In the genomic region with DNA sequence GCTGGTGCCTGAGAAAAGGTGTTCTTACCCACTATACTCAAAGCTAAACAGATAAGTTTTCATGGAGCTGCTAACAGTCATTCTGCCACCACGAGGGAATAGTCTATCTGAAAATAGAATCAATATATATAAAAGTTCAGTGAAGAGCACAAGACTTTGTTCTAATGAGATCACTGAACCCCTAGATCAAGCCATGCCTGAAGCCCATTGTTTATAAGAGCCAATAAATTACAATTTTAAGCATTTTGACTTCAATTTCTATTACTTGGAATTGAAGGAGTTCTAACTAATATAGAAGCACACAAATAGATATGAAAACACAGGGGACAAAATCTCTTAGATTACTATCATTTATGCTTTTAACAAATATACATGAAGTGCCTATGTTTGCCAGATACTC, we compare ENCODE assay signal across 27 cellular contexts.
"Had no signal": no experiment of that assay in that cellular context is flagged by ENCODE, and none has a peak within 500 bp of the region (broad histone marks: within the 10 kb centered on the region; RNA-seq: fewer than 3 reads in every experiment).

No MANE protein-coding gene starts in this region.

- H3K4me3 ChIP-seq: stomach, suprapubic skin, testis, thoracic aorta, thyroid gland, tibial artery, tibial nerve, transverse colon, upper lobe of left lung, upper lobe of right lung, uterus, vagina had no signal

- H3K9me3 ChIP-seq: suprapubic skin, testis, thyroid gland, tibial artery, transverse colon, upper lobe of right lung, uterus, vagina had no signal

- FAIRE-seq: urothelium cell line had no signal

- ATAC-seq: stimulated activated effector memory CD8-positive, alpha-beta T cell treated with anti-CD3 and anti-CD28 coated beads, Interleukin-12 subunit alpha, Interleukin-12 subunit beta, amount 100 ng/mL, for 72 hours; stimulated activated memory B cell treated with anti-CD40 and anti-IgM and Interleukin-4, amounts not matched to agents 10 μg/mL and 1 μg/mL and 100 μg/mL, for 72 hours; stimulated activated naive B cell treated with anti-CD40 and anti-IgM and Interleukin-4, amounts not matched to agents 10 μg/mL and 1 μg/mL and 100 μg/mL, for 72 hours; stimulated activated naive CD8-positive, alpha-beta T cell treated with anti-CD3 and anti-CD28 coated beads, Interleukin-15, amount 100 ng/mL, for 72 hours; stimulated activated naive CD8-positive, alpha-beta T cell treated with anti-CD3 and anti-CD28 coated beads, Interleukin-15, Interleukin-2, amounts not matched to agents 100 U/mL and 50 U/mL, for 24 hours; upper lobe of right lung had no signal

- H3K27ac ChIP-seq: stomach, suprapubic skin, testis, thoracic aorta, thyroid gland, tibial artery, tibial nerve, transverse colon, upper lobe of left lung, upper lobe of right lung, uterus, vagina had no signal

- H3K4me1 ChIP-seq: suprapubic skin, testis, tibial nerve, transverse colon, upper lobe of left lung, upper lobe of right lung, uterus, vagina had no signal

- H3K27me3 ChIP-seq: stomach, suprapubic skin, testis, thyroid gland, tibial artery, tibial nerve, upper lobe of left lung, upper lobe of right lung, uterus, vagina had no signal

- DNase-seq: stimulated activated CD4-positive, alpha-beta T cell treated with anti-CD3 and anti-CD28 coated beads, Interleukin-2, amount 100 ng/mL, for 48 hours; stimulated activated CD4-positive, alpha-beta T cell treated with anti-CD3 and anti-CD28 coated beads, Interleukin-4, amount 100 ng/mL, for 1 hour; stimulated activated CD4-positive, alpha-beta T cell treated with anti-CD3 and anti-CD28 coated beads, Interleukin-4, amount 100 ng/mL, for 24 hours; stimulated activated CD4-positive, alpha-beta T cell treated with anti-CD3 and anti-CD28 coated beads, Interleukin-4, amount 100 ng/mL, for 4 hours; stimulated activated CD8-positive, alpha-beta memory T cell treated with anti-CD3 and anti-CD28 coated beads, Interleukin-4, amount 100 ng/mL, for 48 hours; stimulated activated naive B cell treated with anti-CD40 and anti-IgM and Interleukin-4, amounts not matched to agents 10 μg/mL and 1 μg/mL and 100 μg/mL, for 72 hours; stimulated activated naive CD4-positive, alpha-beta T cell; stimulated activated naive CD4-positive, alpha-beta T cell treated with Interleukin-2 at 50 U/mL for 16 hours; stimulated activated naive CD8-positive, alpha-beta T cell treated with anti-CD3 and anti-CD28 coated beads, Interleukin-15, amount 100 ng/mL, for 72 hours; stimulated activated naive CD8-positive, alpha-beta T cell treated with anti-CD3 and anti-CD28 coated beads, Interleukin-15, Interleukin-2, amounts not matched to agents 100 U/mL and 50 U/mL, for 24 hours; stomach; substantia nigra; testis; thyroid gland; tibial artery; transverse colon; trophoblast cell; upper lobe of left lung; upper lobe of right lung; uterus had no signal

- H3K36me3 ChIP-seq: stomach, suprapubic skin, thoracic aorta, thyroid gland, tibial artery, tibial nerve, transverse colon, upper lobe of left lung, upper lobe of right lung, uterus, vagina had no signal
